In genomic region chr2:105802587-105802986, GRCh38 we compare ENCODE assay signal across 8 cellular contexts. TPM values are rescaled to one million over a fixed set of nuclear protein-coding genes. Genes with fewer than 3 reads are reported as not detected.
DNase-seq lines count a peak whose midpoint lies in the region; ATAC-seq lines count a peak whose summit lies in the region.

No MANE protein-coding gene starts in this region.

- peak; percentile 57 for DNase-seq in NCI-H345 (lab: John Stamatoyannopoulos, UW)
- no peak for DNase-seq in NCI-H345 treated with DMSO at 0.1 percent for 48 hours (lab: John Stamatoyannopoulos, UW; ENCODE audit: unreplicated experiment)
- DNase-seq in activated CD8-positive, alpha-beta memory T cell treated with anti-CD3 and anti-CD28 coated beads, Interleukin-2, amount 50 U/mL, for 48 hours, result peak; percentile 74
- DNase-seq in stimulated activated CD4-positive, alpha-beta T cell treated with anti-CD3 and anti-CD28 coated beads, Interleukin-12 subunit alpha, Interleukin-12 subunit beta, amount 100 ng/mL, for 4 hours, result peak; percentile 34
- DNase-seq in G401 (ENCODE audit: low spot score), result no peak
- no peak for DNase-seq in putamen (ENCODE audit: low spot score)
- DNase-seq in NCI-H2196 (lab: John Stamatoyannopoulos, UW; ENCODE audit: unreplicated experiment), result no peak

- peak; percentile 46 for ATAC-seq in HG03439 (IDR thresholded peaks at IDR 0.05; ENCODE audit: unreplicated experiment)

- in situ Hi-C loops in G401 (cut with HindIII; ENCODE audit: low sequenced_read_pairs), result no loop called here

RNA-seq across cellular contexts. Expression of gene NCK2, which starts 57.9 kb away (rescaled TPM):
- total RNA-seq in G401 (2014; rRNA removed; shearing (Covaris generic)), result 12.4 and 12.9 TPM in 2 replicates

Comparison
In these comparisons a context has a peak if more than half of its experiments do, and no peak if none do; other contexts are left out.
1. DNase-seq: peak in NCI-H345 (single experiment), activated CD8-positive, alpha-beta memory T cell treated with anti-CD3 and anti-CD28 coated beads, Interleukin-2, amount 50 U/mL, for 48 hours (single experiment) and stimulated activated CD4-positive, alpha-beta T cell treated with anti-CD3 and anti-CD28 coated beads, Interleukin-12 subunit alpha, Interleukin-12 subunit beta, amount 100 ng/mL, for 4 hours (single experiment); none in NCI-H345 treated with DMSO at 0.1 percent for 48 hours (single experiment), G401 (single experiment), putamen (single experiment) and NCI-H2196 (single experiment).